ENCODE assay signal across 1 cellular context in the genomic region with DNA sequence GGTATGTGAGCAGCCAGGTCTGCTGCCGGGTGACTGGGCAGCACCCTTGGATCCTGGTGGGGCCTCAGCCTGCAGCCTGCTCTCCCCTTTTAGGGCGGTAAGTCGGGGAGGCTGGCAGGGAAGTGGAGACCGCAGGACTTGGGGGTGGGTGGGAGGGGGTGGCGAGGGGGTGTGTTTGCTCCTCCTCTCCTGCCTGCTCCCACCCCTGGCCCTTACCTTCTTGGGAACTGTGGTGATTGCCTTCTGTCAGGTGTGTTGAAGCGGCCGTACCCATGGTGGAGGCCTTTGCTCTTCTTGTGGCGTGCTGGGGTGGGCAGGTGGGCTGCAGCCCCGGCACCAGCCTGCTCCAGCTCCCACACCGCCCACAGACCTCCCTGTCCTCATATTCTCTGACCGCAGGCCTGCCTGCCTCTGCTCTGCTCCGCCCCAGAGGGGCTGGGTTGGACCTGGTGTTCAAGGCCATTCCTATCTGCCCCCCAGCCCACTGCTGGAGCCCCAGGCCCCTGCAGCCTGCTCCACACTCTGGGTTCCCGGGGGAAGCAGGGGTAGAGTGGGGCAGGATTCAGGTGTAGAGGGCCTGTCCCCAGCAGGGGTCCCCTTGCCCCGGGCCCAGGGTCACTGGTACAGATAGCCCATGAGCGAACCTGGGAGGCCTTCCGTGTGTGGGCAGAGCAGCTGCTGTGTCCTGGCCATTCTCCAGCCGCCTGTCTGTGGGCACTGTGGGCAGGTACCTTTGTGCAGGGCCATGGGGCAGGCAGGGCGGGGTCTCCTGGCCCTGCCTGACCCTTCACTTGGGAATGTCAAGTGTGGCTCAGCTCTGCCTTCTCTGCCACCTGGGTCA.
A peak's percentile ranks its signal among the peaks of the same experiment; 100 is the strongest.
TF ChIP-seq lines count a peak whose summit lies in the region.

No MANE protein-coding gene starts in this region.

TF ChIP-seq in HepG2, 621 proteins besides CTCF, POLR2A, EP300 and RAD21 (continued from another document and continues in another):
- TF ChIP-seq MLX (CRISPR knock-in tag; IDR thresholded peaks at IDR 0.05) (peak; percentile 55), ATF7 (IDR thresholded peaks at IDR 0.05) (no peak), ATF7 (CRISPR knock-in tag; IDR thresholded peaks at IDR 0.05) (no peak), ASH2L (IDR thresholded peaks at IDR 0.05; ENCODE audit: insufficient read length, low read depth, low read length) (peak; percentile 46), ZNF749 (CRISPR knock-in tag; IDR thresholded peaks at IDR 0.05; ENCODE audit: borderline replicate concordance) (no peak), ZNF75D (CRISPR knock-in tag; IDR thresholded peaks at IDR 0.05; ENCODE audit: borderline replicate concordance) (no peak), HOXA5 (CRISPR knock-in tag; IDR thresholded peaks at IDR 0.05) (no peak), NKX3-1 (CRISPR knock-in tag; IDR thresholded peaks at IDR 0.05) (no peak), JARID2 (CRISPR knock-in tag; IDR thresholded peaks at IDR 0.05; ENCODE audit: insufficient replicate concordance) (no peak), SMARCC2 (IDR thresholded peaks at IDR 0.05) (no peak), HOXA3 (CRISPR knock-in tag; IDR thresholded peaks at IDR 0.05) (peak; percentile 65; the same call in 1 of the 2 replicates), NFE2L2 (IDR thresholded peaks at IDR 0.05; ENCODE audit: low read length) (no peak), FOXM1 (CRISPR knock-in tag; IDR thresholded peaks at IDR 0.05) (no peak), STAT6 (CRISPR knock-in tag; IDR thresholded peaks at IDR 0.05; ENCODE audit: borderline replicate concordance) (no peak), PAF1 (CRISPR knock-in tag; IDR thresholded peaks at IDR 0.05) (no peak), MLLT10 (CRISPR knock-in tag; IDR thresholded peaks at IDR 0.05) (no peak), CAMTA2 (CRISPR knock-in tag; IDR thresholded peaks at IDR 0.05; ENCODE audit: borderline replicate concordance) (no peak), HES4 (CRISPR knock-in tag; IDR thresholded peaks at IDR 0.05; ENCODE audit: borderline replicate concordance) (0 out of 2 replicates have a peak, but pooled peaks have one; percentile 59), ZNF3 (CRISPR knock-in tag; IDR thresholded peaks at IDR 0.05) (no peak), ZBTB44 (CRISPR knock-in tag; IDR thresholded peaks at IDR 0.05) (peak; percentile 76; the same call in 1 of the 2 replicates), HNF4G (IDR thresholded peaks at IDR 0.05; ENCODE audit: borderline replicate concordance, low read depth, low read length) (peak; percentile 74), HNF4G (CRISPR knock-in tag; IDR thresholded peaks at IDR 0.05; ENCODE audit: borderline replicate concordance, low read depth) (no peak; the same call in 1 of the 2 replicates), ZNF672 (CRISPR knock-in tag; IDR thresholded peaks at IDR 0.05) (no peak), ZBTB7B (CRISPR knock-in tag; IDR thresholded peaks at IDR 0.05) (peak; percentile 99), ZNF24 (IDR thresholded peaks at IDR 0.05) (no peak), ZNF446 (CRISPR knock-in tag; IDR thresholded peaks at IDR 0.05) (no peak; the same call in 1 of the 2 replicates), ZNF430 (CRISPR knock-in tag; IDR thresholded peaks at IDR 0.05) (peak; percentile 58; the same call in 1 of the 2 replicates), ZNF841 (CRISPR knock-in tag; IDR thresholded peaks at IDR 0.05; ENCODE audit: borderline replicate concordance) (no peak), GMEB2 (CRISPR knock-in tag; IDR thresholded peaks at IDR 0.05; ENCODE audit: low read depth) (no peak)
- TF ChIP-seq, protein P1, sequence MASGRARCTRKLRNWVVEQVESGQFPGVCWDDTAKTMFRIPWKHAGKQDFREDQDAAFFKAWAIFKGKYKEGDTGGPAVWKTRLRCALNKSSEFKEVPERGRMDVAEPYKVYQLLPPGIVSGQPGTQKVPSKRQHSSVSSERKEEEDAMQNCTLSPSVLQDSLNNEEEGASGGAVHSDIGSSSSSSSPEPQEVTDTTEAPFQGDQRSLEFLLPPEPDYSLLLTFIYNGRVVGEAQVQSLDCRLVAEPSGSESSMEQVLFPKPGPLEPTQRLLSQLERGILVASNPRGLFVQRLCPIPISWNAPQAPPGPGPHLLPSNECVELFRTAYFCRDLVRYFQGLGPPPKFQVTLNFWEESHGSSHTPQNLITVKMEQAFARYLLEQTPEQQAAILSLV (CRISPR knock-in tag; IDR thresholded peaks at IDR 0.05; ENCODE audit: borderline replicate concordance), result peak; percentile 68
- TF ChIP-seq, protein P2, sequence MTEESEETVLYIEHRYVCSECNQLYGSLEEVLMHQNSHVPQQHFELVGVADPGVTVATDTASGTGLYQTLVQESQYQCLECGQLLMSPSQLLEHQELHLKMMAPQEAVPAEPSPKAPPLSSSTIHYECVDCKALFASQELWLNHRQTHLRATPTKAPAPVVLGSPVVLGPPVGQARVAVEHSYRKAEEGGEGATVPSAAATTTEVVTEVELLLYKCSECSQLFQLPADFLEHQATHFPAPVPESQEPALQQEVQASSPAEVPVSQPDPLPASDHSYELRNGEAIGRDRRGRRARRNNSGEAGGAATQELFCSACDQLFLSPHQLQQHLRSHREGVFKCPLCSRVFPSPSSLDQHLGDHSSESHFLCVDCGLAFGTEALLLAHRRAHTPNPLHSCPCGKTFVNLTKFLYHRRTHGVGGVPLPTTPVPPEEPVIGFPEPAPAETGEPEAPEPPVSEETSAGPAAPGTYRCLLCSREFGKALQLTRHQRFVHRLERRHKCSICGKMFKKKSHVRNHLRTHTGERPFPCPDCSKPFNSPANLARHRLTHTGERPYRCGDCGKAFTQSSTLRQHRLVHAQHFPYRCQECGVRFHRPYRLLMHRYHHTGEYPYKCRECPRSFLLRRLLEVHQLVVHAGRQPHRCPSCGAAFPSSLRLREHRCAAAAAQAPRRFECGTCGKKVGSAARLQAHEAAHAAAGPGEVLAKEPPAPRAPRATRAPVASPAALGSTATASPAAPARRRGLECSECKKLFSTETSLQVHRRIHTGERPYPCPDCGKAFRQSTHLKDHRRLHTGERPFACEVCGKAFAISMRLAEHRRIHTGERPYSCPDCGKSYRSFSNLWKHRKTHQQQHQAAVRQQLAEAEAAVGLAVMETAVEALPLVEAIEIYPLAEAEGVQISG (CRISPR knock-in tag; IDR thresholded peaks at IDR 0.05), result peak; percentile 36; the same call in 1 of the 2 replicates
- TF ChIP-seq, protein P3, sequence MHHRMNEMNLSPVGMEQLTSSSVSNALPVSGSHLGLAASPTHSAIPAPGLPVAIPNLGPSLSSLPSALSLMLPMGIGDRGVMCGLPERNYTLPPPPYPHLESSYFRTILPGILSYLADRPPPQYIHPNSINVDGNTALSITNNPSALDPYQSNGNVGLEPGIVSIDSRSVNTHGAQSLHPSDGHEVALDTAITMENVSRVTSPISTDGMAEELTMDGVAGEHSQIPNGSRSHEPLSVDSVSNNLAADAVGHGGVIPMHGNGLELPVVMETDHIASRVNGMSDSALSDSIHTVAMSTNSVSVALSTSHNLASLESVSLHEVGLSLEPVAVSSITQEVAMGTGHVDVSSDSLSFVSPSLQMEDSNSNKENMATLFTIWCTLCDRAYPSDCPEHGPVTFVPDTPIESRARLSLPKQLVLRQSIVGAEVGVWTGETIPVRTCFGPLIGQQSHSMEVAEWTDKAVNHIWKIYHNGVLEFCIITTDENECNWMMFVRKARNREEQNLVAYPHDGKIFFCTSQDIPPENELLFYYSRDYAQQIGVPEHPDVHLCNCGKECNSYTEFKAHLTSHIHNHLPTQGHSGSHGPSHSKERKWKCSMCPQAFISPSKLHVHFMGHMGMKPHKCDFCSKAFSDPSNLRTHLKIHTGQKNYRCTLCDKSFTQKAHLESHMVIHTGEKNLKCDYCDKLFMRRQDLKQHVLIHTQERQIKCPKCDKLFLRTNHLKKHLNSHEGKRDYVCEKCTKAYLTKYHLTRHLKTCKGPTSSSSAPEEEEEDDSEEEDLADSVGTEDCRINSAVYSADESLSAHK (CRISPR knock-in tag; IDR thresholded peaks at IDR 0.05; ENCODE audit: borderline replicate concordance), result no peak
- TF ChIP-seq, protein P4, sequence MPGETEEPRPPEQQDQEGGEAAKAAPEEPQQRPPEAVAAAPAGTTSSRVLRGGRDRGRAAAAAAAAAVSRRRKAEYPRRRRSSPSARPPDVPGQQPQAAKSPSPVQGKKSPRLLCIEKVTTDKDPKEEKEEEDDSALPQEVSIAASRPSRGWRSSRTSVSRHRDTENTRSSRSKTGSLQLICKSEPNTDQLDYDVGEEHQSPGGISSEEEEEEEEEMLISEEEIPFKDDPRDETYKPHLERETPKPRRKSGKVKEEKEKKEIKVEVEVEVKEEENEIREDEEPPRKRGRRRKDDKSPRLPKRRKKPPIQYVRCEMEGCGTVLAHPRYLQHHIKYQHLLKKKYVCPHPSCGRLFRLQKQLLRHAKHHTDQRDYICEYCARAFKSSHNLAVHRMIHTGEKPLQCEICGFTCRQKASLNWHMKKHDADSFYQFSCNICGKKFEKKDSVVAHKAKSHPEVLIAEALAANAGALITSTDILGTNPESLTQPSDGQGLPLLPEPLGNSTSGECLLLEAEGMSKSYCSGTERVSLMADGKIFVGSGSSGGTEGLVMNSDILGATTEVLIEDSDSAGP (CRISPR knock-in tag; IDR thresholded peaks at IDR 0.05; ENCODE audit: borderline replicate concordance), result peak; percentile 69; the same call in 1 of the 2 replicates
- TF ChIP-seq, protein P5, sequence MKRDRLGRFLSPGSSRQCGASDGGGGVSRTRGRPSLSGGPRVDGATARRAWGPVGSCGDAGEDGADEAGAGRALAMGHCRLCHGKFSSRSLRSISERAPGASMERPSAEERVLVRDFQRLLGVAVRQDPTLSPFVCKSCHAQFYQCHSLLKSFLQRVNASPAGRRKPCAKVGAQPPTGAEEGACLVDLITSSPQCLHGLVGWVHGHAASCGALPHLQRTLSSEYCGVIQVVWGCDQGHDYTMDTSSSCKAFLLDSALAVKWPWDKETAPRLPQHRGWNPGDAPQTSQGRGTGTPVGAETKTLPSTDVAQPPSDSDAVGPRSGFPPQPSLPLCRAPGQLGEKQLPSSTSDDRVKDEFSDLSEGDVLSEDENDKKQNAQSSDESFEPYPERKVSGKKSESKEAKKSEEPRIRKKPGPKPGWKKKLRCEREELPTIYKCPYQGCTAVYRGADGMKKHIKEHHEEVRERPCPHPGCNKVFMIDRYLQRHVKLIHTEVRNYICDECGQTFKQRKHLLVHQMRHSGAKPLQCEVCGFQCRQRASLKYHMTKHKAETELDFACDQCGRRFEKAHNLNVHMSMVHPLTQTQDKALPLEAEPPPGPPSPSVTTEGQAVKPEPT (CRISPR knock-in tag; IDR thresholded peaks at IDR 0.05; ENCODE audit: low read depth), result no peak
- TF ChIP-seq, protein P6, sequence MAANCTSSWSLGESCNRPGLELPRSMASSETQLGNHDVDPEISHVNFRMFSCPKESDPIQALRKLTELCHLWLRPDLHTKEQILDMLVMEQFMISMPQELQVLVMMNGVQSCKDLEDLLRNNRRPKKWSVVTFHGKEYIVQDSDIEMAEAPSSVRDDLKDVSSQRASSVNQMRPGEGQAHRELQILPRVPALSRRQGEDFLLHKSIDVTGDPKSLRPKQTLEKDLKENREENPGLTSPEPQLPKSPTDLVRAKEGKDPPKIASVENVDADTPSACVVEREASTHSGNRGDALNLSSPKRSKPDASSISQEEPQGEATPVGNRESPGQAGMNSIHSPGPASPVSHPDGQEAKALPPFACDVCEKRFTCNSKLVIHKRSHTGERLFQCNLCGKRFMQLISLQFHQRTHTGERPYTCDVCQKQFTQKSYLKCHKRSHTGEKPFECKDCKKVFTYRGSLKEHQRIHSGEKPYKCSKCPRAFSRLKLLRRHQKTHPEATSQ (CRISPR knock-in tag; IDR thresholded peaks at IDR 0.05; ENCODE audit: borderline replicate concordance), result no peak
